In the genomic region with DNA sequence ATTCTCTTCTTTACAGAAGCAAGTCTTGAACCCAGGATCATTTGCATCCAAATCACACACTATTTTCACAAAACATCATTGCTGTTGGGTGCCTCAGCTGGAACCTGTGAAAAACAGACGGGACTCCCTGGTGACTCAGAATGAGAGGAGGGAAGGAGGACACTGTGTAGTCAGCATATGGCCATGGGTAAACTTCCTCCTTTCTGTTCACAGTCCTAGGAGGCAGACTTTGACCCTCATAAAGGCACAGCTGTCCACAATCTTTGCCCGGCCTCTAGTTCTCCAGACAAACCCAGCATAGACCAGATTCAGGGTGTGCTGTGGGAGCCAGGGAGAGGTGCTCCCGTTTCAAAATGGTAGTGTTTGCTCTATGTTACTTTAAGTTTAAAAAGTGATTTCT, we compare ENCODE assay signal across 9 cellular contexts.
DNase-seq lines count a peak whose midpoint lies in the region; ATAC-seq, FAIRE-seq and TF ChIP-seq lines count a peak whose summit lies in the region.
"Had no signal": no experiment of that assay in that cellular context is flagged by ENCODE, and none has a peak within 500 bp of the region (broad histone marks: within the 10 kb centered on the region; RNA-seq: fewer than 3 reads in every experiment).

No MANE protein-coding gene starts in this region.

- no peak overlapping the region for H3K27ac Mint-ChIP-seq in glutamatergic neuron (ENCODE audit: unreplicated experiment)
- H3K27ac Mint-ChIP-seq: activated naive CD8-positive, alpha-beta T cell treated with anti-CD3 and anti-CD28 coated beads, Interleukin-2, amount 10 ng/mL, durations not matched to agents 7 days and 5 days had no signal

- ATAC-seq in GM21717 (IDR thresholded peaks at IDR 0.05; ENCODE audit: unreplicated experiment) (peak; percentile 96), left cardiac atrium (peak; percentile 38 to 71)

- H3K36me3 Mint-ChIP-seq in glutamatergic neuron (ENCODE audit: unreplicated experiment) = peaks cover 5% of the 10 kb centered on the region
- H3K36me3 Mint-ChIP-seq: activated naive CD8-positive, alpha-beta T cell treated with anti-CD3 and anti-CD28 coated beads, Interleukin-2, amount 10 ng/mL, durations not matched to agents 7 days and 5 days had no signal

- intact Hi-C loops in left cardiac atrium (cut with DNase I) = loop anchor here in 1 of 2 donors (5.0 kb wide), 2 partner anchors 43 to 58 kb away; no protein-coding TSS in a partner anchor

- H3K9me3 Mint-ChIP-seq in glutamatergic neuron (ENCODE audit: unreplicated experiment) = peaks cover 2% of the 10 kb centered on the region
- H3K9me3 Mint-ChIP-seq: activated naive CD8-positive, alpha-beta T cell treated with anti-CD3 and anti-CD28 coated beads, Interleukin-2, amount 10 ng/mL, durations not matched to agents 7 days and 5 days had no signal

- DNase-seq in GM12891 (ENCODE audit: insufficient read length, low spot score) (no peak), HuH-7 (ENCODE audit: low spot score) (peak; percentile 70), left cardiac atrium (no peak), OCI-M2 (lab: John Stamatoyannopoulos, UW; ENCODE audit: unreplicated experiment) (no peak), dermis blood vessel endothelial cell (no peak), glutamatergic neuron (no peak), iPS-NIHi11 (ENCODE audit: low spot score) (no peak)
- DNase-seq: activated naive CD8-positive, alpha-beta T cell treated with anti-CD3 and anti-CD28 coated beads, Interleukin-2, amount 10 ng/mL, durations not matched to agents 7 days and 5 days had no signal

- FAIRE-seq in GM12891 (lab: Jason Lieb, UNC) = peak; percentile 84

- H3K4me3 Mint-ChIP-seq in glutamatergic neuron (ENCODE audit: unreplicated experiment) = no peak overlapping the region
- H3K4me3 Mint-ChIP-seq: activated naive CD8-positive, alpha-beta T cell treated with anti-CD3 and anti-CD28 coated beads, Interleukin-2, amount 10 ng/mL, durations not matched to agents 7 days and 5 days had no signal

- TF ChIP-seq POLR2A in GM12891 (IDR thresholded peaks at IDR 0.05; ENCODE audit: low read depth, low read length) = no peak

- no peaks in the 10 kb centered on the region for H3K27me3 Mint-ChIP-seq in glutamatergic neuron (ENCODE audit: unreplicated experiment)
- H3K27me3 Mint-ChIP-seq: activated naive CD8-positive, alpha-beta T cell treated with anti-CD3 and anti-CD28 coated beads, Interleukin-2, amount 10 ng/mL, durations not matched to agents 7 days and 5 days had no signal

- TF ChIP-seq CTCF in glutamatergic neuron (IDR thresholded peaks at IDR 0.05; ENCODE audit: partially characterized antibody, unreplicated experiment) = no peak

- peaks cover 7% of the 10 kb centered on the region for H3K4me1 Mint-ChIP-seq in glutamatergic neuron (ENCODE audit: low read depth, unreplicated experiment)

TF ChIP-seq in GM12891, 5 proteins besides CTCF, POLR2A, EP300 and RAD21:
- TF ChIP-seq POLR2AphosphoS5 (IDR thresholded peaks at IDR 0.05; ENCODE audit: low read depth, low read length) = no peak
- TF ChIP-seq SPI1 (IDR thresholded peaks at IDR 0.05; ENCODE audit: low read depth, low read length) = no peak
- no peak for TF ChIP-seq PAX5 (IDR thresholded peaks at IDR 0.05; ENCODE audit: insufficient read depth, low read length, severe bottlenecking)
- TF ChIP-seq TAF1 (IDR thresholded peaks at IDR 0.05; ENCODE audit: low read depth, low read length) = no peak
- TF ChIP-seq POU2F2 (IDR thresholded peaks at IDR 0.05; ENCODE audit: low read depth, low read length) = no peak
